In the genomic region with DNA sequence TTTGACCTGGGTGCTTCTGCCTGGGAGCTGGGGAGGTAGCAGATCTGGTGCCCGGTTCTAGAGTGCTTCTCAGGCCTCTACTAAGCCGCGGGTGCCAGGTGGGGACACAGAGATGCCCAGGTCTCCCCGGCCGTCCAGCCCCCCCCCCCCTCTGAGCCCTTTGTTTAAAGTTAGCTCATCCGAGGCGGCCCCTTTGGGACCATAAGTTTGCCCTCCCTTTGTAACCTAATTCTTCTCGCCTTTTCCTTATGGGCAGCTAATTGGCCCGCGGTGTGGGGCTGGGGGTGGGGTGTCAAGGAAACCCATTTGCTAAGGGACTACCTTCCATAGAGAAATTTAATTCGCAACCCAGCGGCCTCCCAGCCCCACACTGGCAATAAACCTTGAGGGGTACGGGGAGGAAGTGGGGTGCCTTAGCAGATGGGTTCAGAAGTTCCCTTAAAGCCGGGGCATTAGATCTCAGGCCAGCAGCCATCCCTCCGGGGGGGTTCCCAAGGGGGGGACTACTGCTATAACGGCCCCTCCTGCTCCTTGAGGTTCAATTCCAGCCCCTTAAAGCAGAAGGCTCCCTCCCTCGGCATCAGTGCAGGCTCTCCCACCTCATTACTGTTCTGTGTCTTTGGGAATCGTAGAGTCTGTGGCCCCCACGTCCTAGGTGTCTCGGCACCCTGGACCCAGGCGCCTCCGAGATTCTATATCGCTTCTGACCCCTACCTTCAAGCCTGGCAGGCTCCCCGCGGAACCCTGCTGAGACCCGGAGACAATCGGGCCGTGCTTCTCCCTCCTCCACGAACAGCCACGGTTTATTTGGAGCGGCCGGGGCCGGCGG, we compare ENCODE assay signal across 12 cellular contexts. TPM values are rescaled to one million over a fixed set of nuclear protein-coding genes. Genes with fewer than 3 reads are reported as not detected.
DNase-seq lines count a peak whose midpoint lies in the region; ATAC-seq and TF ChIP-seq lines count a peak whose summit lies in the region.
"Had no signal": no experiment of that assay in that cellular context is flagged by ENCODE, and none has a peak within 500 bp of the region (broad histone marks: within the 10 kb centered on the region; RNA-seq: fewer than 3 reads in every experiment).

No MANE protein-coding gene starts in this region.

- no peak for ATAC-seq in natural killer cell
- no peak for ATAC-seq in natural killer cell treated with Interleukin-12 subunit alpha and Interleukin-12 subunit beta and Interleukin-15 and Interleukin-18, amount 100 ng/mL, for 72 hours
- ATAC-seq in activated naive CD8-positive, alpha-beta T cell treated with anti-CD3 and anti-CD28 coated beads, Interleukin-2, amount 50 U/mL, for 24 hours, result no peak
- ATAC-seq in HG02798 (IDR thresholded peaks at IDR 0.05; ENCODE audit: poor library complexity, unreplicated experiment), result no peak
- ATAC-seq: activated CD4-positive, alpha-beta T cell treated with anti-CD3 and anti-CD28 coated beads for 36 hours had no signal

- no peaks in the 10 kb centered on the region for H3K36me3 Mint-ChIP-seq in natural killer cell
- H3K36me3 Mint-ChIP-seq in natural killer cell treated with Interleukin-12 subunit alpha and Interleukin-12 subunit beta and Interleukin-15 and Interleukin-18, amount 100 ng/mL, for 72 hours, result no peaks in the 10 kb centered on the region
- no peaks in the 10 kb centered on the region for H3K36me3 Mint-ChIP-seq in activated naive CD8-positive, alpha-beta T cell treated with anti-CD3 and anti-CD28 coated beads, Interleukin-2, amount 50 U/mL, for 24 hours (ENCODE audit: low read depth)

- DNase-seq in natural killer cell (peak; percentile 15), lung microvascular endothelial cell (ENCODE audit: low read depth in 2 of 2) (peak; percentile 43 to 50), uterus (peak; percentile 33 to 46), D341Med (ENCODE audit: low spot score) (no peak), NCI-H446 (lab: John Stamatoyannopoulos, UW) (no peak)
- DNase-seq in natural killer cell treated with Interleukin-12 subunit alpha and Interleukin-12 subunit beta and Interleukin-15 and Interleukin-18, amount 100 ng/mL, for 72 hours (ENCODE audit: low spot score), result no peak
- no peak for DNase-seq in activated naive CD8-positive, alpha-beta T cell treated with anti-CD3 and anti-CD28 coated beads, Interleukin-2, amount 50 U/mL, for 24 hours
- DNase-seq: caudate nucleus, small intestine had no signal

- no peak overlapping the region for H3K27ac Mint-ChIP-seq in natural killer cell
- H3K27ac Mint-ChIP-seq in natural killer cell treated with Interleukin-12 subunit alpha and Interleukin-12 subunit beta and Interleukin-15 and Interleukin-18, amount 100 ng/mL, for 72 hours, result peak overlapping the region in 1 of 2 donors; percentile 43
- H3K27ac Mint-ChIP-seq in activated naive CD8-positive, alpha-beta T cell treated with anti-CD3 and anti-CD28 coated beads, Interleukin-2, amount 50 U/mL, for 24 hours, result no peak overlapping the region
- H3K27ac Mint-ChIP-seq: activated CD4-positive, alpha-beta T cell treated with anti-CD3 and anti-CD28 coated beads for 36 hours had no signal

- TF ChIP-seq CTCF in natural killer cell (IDR thresholded peaks at IDR 0.05) (no peak), uterus (IDR thresholded peaks at IDR 0.05) (no peak)

- H3K4me1 ChIP-seq in uterus, result peaks cover 0 to 12% of the 10 kb centered on the region in 2 donors

- H3K4me3 Mint-ChIP-seq in natural killer cell, result no peak overlapping the region
- no peak overlapping the region for H3K4me3 Mint-ChIP-seq in natural killer cell treated with Interleukin-12 subunit alpha and Interleukin-12 subunit beta and Interleukin-15 and Interleukin-18, amount 100 ng/mL, for 72 hours
- peak overlapping the region; percentile 14 for H3K4me3 Mint-ChIP-seq in activated naive CD8-positive, alpha-beta T cell treated with anti-CD3 and anti-CD28 coated beads, Interleukin-2, amount 50 U/mL, for 24 hours
- H3K4me3 Mint-ChIP-seq: activated CD4-positive, alpha-beta T cell treated with anti-CD3 and anti-CD28 coated beads for 36 hours had no signal

- no peaks in the 10 kb centered on the region for H3K36me3 ChIP-seq in uterus

- no peaks in the 10 kb centered on the region for H3K9me3 ChIP-seq in uterus

- H3K9me3 Mint-ChIP-seq in natural killer cell, result no peaks in the 10 kb centered on the region
- H3K9me3 Mint-ChIP-seq in natural killer cell treated with Interleukin-12 subunit alpha and Interleukin-12 subunit beta and Interleukin-15 and Interleukin-18, amount 100 ng/mL, for 72 hours, result no peaks in the 10 kb centered on the region
- H3K9me3 Mint-ChIP-seq in activated naive CD8-positive, alpha-beta T cell treated with anti-CD3 and anti-CD28 coated beads, Interleukin-2, amount 50 U/mL, for 24 hours, result no peaks in the 10 kb centered on the region

- H3K4me3 ChIP-seq in uterus, result peak overlapping the region; percentile 56 to 98

- intact Hi-C loops in natural killer cell (cut with micrococcal nuclease) (no loop called here), uterus (cut with DNase I; ENCODE audit: low total_unique reads) (no loop called here)

- peaks cover 41 to 67% of the 10 kb centered on the region in 2 donors for H3K27me3 Mint-ChIP-seq in natural killer cell (ENCODE audit: low read depth in 2 of 2)
- H3K27me3 Mint-ChIP-seq in natural killer cell treated with Interleukin-12 subunit alpha and Interleukin-12 subunit beta and Interleukin-15 and Interleukin-18, amount 100 ng/mL, for 72 hours, result peaks cover 35 to 42% of the 10 kb centered on the region in 2 donors
- H3K27me3 Mint-ChIP-seq in activated naive CD8-positive, alpha-beta T cell treated with anti-CD3 and anti-CD28 coated beads, Interleukin-2, amount 50 U/mL, for 24 hours, result peaks cover 69% of the 10 kb centered on the region

- TF ChIP-seq POLR2A in uterus (IDR thresholded peaks at IDR 0.05), result no peak

- peaks cover 12 to 39% of the 10 kb centered on the region in 2 donors for H3K4me1 Mint-ChIP-seq in natural killer cell
- peaks cover 5 to 6% of the 10 kb centered on the region in 2 donors for H3K4me1 Mint-ChIP-seq in natural killer cell treated with Interleukin-12 subunit alpha and Interleukin-12 subunit beta and Interleukin-15 and Interleukin-18, amount 100 ng/mL, for 72 hours (ENCODE audit: low read depth in 2 of 2)
- H3K4me1 Mint-ChIP-seq in activated naive CD8-positive, alpha-beta T cell treated with anti-CD3 and anti-CD28 coated beads, Interleukin-2, amount 50 U/mL, for 24 hours, result peaks cover 24% of the 10 kb centered on the region

- peak overlapping the region; percentile 99 to 100 for H3K27ac ChIP-seq in uterus

- H3K27me3 ChIP-seq in uterus, result no peaks in the 10 kb centered on the region

RNA-seq across cellular contexts. Expression of gene GATA2, which starts 1.7 kb away (rescaled TPM):
- total RNA-seq in natural killer cell (100 to 1,000 TPM in 1 of 3 donors, 1 to 10 TPM in 1, under 1 TPM in 1; 0.92 to 225 (median 8.4) TPM), lung microvascular endothelial cell (7.8 and 11.3 TPM in 2 replicates), uterus (100 to 1,000 TPM in 1 of 4 donors, 10 to 100 TPM in 3; 30.9 to 171 (median 52.5) TPM)
- 10 to 100 TPM in 1 of 2 donors, 1 to 10 TPM in 1; 1.6 to 72.7 TPM for total RNA-seq in natural killer cell treated with Interleukin-12 subunit alpha and Interleukin-12 subunit beta and Interleukin-15 and Interleukin-18, amount 100 ng/mL, for 72 hours

RNA-seq across cellular contexts. Expression of gene DNAJB8, which starts 24.6 kb away (rescaled TPM):
- total RNA-seq in natural killer cell (not detected), lung microvascular endothelial cell (not detected in 2 replicates), uterus (not detected)
- total RNA-seq in natural killer cell treated with Interleukin-12 subunit alpha and Interleukin-12 subunit beta and Interleukin-15 and Interleukin-18, amount 100 ng/mL, for 72 hours, result not detected
- total RNA-seq: activated CD4-positive, alpha-beta T cell treated with anti-CD3 and anti-CD28 coated beads for 36 hours; LHCN-M2 had no signal

Comparison
In these comparisons a context has a peak if more than half of its experiments do, and no peak if none do; other contexts are left out.
1. DNase-seq: peak in natural killer cell (single experiment), lung microvascular endothelial cell (2 of 2) and uterus (2 of 2); none in natural killer cell treated with Interleukin-12 subunit alpha and Interleukin-12 subunit beta and Interleukin-15 and Interleukin-18, amount 100 ng/mL, for 72 hours (single experiment), activated naive CD8-positive, alpha-beta T cell treated with anti-CD3 and anti-CD28 coated beads, Interleukin-2, amount 50 U/mL, for 24 hours (single experiment), D341Med (single experiment) and NCI-H446 (0 of 2).